In genomic region chr3:182382112-182382857, GRCh38 we compare ENCODE assay signal across 30 cellular contexts.
"Had no signal": no experiment of that assay in that cellular context is flagged by ENCODE, and none has a peak within 500 bp of the region (broad histone marks: within the 10 kb centered on the region; RNA-seq: fewer than 3 reads in every experiment).

No MANE protein-coding gene starts in this region.

- H3K27ac Mint-ChIP-seq: activated B cell treated with CpG ODN at 0.5 μM for 24 hours; activated CD4-positive, alpha-beta T cell treated with anti-CD3 and anti-CD28 coated beads, Interleukin-2, amount 10 ng/mL, durations not matched to agents 24 days and 14 days; activated CD8-positive, alpha-beta memory T cell treated with anti-CD3 and anti-CD28 coated beads, Interleukin-2, amount 10 ng/mL, durations not matched to agents 7 days and 5 days; activated naive CD4-positive, alpha-beta T cell treated with anti-CD3 and anti-CD28 coated beads, Interleukin-2, amount 50 U/mL, for 72 hours; activated naive CD8-positive, alpha-beta T cell treated with anti-CD3 and anti-CD28 coated beads, Interleukin-2, amount 50 U/mL, for 24 hours; activated T-cell treated with anti-CD3 and anti-CD28 coated beads, Interleukin-2, amount 50 U/mL, for 24 hours; activated T-helper 1 cell treated with anti-CD3 and anti-CD28 coated beads, Interleukin-12 subunit alpha, Interleukin-12 subunit beta, Interleukin-2, Interleukin-4 antibody, amounts not matched to agents 30 ng/mL and 10 ng/mL and 1 ng/mL, durations not matched to agents 14 hours and 24 hours and 36 hours; T-helper 17 cell had no signal

- H3K4me3 ChIP-seq: ascending aorta, body of pancreas, coronary artery, K562, Peyer's patch had no signal

- H3K9me3 ChIP-seq: ascending aorta, body of pancreas, Peyer's patch had no signal

- H3K27me3 ChIP-seq: ascending aorta, body of pancreas, Peyer's patch had no signal

- H3K4me1 ChIP-seq: ascending aorta, body of pancreas, Peyer's patch had no signal

- H3K27ac ChIP-seq: ascending aorta, body of pancreas, coronary artery, Peyer's patch had no signal

- DNase-seq: activated B cell treated with CpG ODN at 0.5 μM for 24 hours; activated CD4-positive, alpha-beta T cell treated with anti-CD3 and anti-CD28 coated beads for 1 hour; activated CD4-positive, alpha-beta T cell treated with anti-CD3 and anti-CD28 coated beads, Interleukin-2, amount 10 ng/mL, durations not matched to agents 24 days and 14 days; activated CD4-positive, alpha-beta T cell treated with anti-CD3 and anti-CD28 coated beads, Interleukin-2, amount 50 U/mL, for 48 hours; activated CD8-positive, alpha-beta memory T cell treated with anti-CD3 and anti-CD28 coated beads, Interleukin-2, amount 10 ng/mL, durations not matched to agents 7 days and 5 days; activated effector memory CD4-positive, alpha-beta T cell treated with Interleukin-2 at 50 U/mL for 16 hours; activated naive CD4-positive, alpha-beta T cell; activated naive CD8-positive, alpha-beta T cell treated with anti-CD3 and anti-CD28 coated beads, Interleukin-2, amount 50 U/mL, for 24 hours; activated T-cell treated with anti-CD3 and anti-CD28 coated beads, Interleukin-2, amount 50 U/mL, for 24 hours; amniotic stem cell; body of pancreas; central memory CD4-positive, alpha-beta T cell; NCI-H1092 treated with DMSO at 0.1 percent for 48 hours; NCI-H1417 treated with DMSO at 0.1 percent for 48 hours; NCI-H187; NCI-H2081; NCI-H2171; NCI-H2227 treated with DMSO at 0.1 percent for 48 hours; NCI-H446 treated with DMSO at 0.1 percent for 48 hours; NCI-H526; NCI-H82; Peyer's patch; SHP77; T-helper 17 cell; T-helper 9 cell had no signal

- H3K9me3 Mint-ChIP-seq: activated B cell treated with CpG ODN at 0.5 μM for 24 hours; activated CD4-positive, alpha-beta T cell treated with anti-CD3 and anti-CD28 coated beads, Interleukin-2, amount 10 ng/mL, durations not matched to agents 24 days and 14 days; activated naive CD4-positive, alpha-beta T cell treated with anti-CD3 and anti-CD28 coated beads, Interleukin-2, amount 50 U/mL, for 72 hours; activated naive CD8-positive, alpha-beta T cell treated with anti-CD3 and anti-CD28 coated beads, Interleukin-2, amount 50 U/mL, for 24 hours; activated T-cell treated with anti-CD3 and anti-CD28 coated beads, Interleukin-2, amount 50 U/mL, for 24 hours; activated T-helper 1 cell treated with anti-CD3 and anti-CD28 coated beads, Interleukin-12 subunit alpha, Interleukin-12 subunit beta, Interleukin-2, Interleukin-4 antibody, amounts not matched to agents 30 ng/mL and 10 ng/mL and 1 ng/mL, durations not matched to agents 14 hours and 24 hours and 36 hours had no signal

- H3K27me3 Mint-ChIP-seq: activated B cell treated with CpG ODN at 0.5 μM for 24 hours; activated CD4-positive, alpha-beta T cell treated with anti-CD3 and anti-CD28 coated beads, Interleukin-2, amount 10 ng/mL, durations not matched to agents 24 days and 14 days; activated CD8-positive, alpha-beta memory T cell treated with anti-CD3 and anti-CD28 coated beads, Interleukin-2, amount 10 ng/mL, durations not matched to agents 7 days and 5 days; activated naive CD8-positive, alpha-beta T cell treated with anti-CD3 and anti-CD28 coated beads, Interleukin-2, amount 50 U/mL, for 24 hours; activated T-cell treated with anti-CD3 and anti-CD28 coated beads, Interleukin-2, amount 50 U/mL, for 24 hours had no signal

- H3K36me3 ChIP-seq: ascending aorta, Peyer's patch had no signal

- ATAC-seq: activated CD8-positive, alpha-beta memory T cell treated with anti-CD3 and anti-CD28 coated beads, Interleukin-2, amount 10 ng/mL, durations not matched to agents 7 days and 5 days; activated naive CD4-positive, alpha-beta T cell treated with anti-CD3 and anti-CD28 coated beads, Interleukin-2, amount 50 U/mL, for 72 hours; activated naive CD8-positive, alpha-beta T cell treated with anti-CD3 and anti-CD28 coated beads, Interleukin-2, amount 50 U/mL, for 24 hours; body of pancreas; K562; T-helper 17 cell had no signal

- H3K36me3 Mint-ChIP-seq: activated CD8-positive, alpha-beta memory T cell treated with anti-CD3 and anti-CD28 coated beads, Interleukin-2, amount 10 ng/mL, durations not matched to agents 7 days and 5 days; activated naive CD4-positive, alpha-beta T cell treated with anti-CD3 and anti-CD28 coated beads, Interleukin-2, amount 50 U/mL, for 72 hours had no signal

- H3K4me3 Mint-ChIP-seq: activated B cell treated with CpG ODN at 0.5 μM for 24 hours; activated CD4-positive, alpha-beta T cell treated with anti-CD3 and anti-CD28 coated beads, Interleukin-2, amount 10 ng/mL, durations not matched to agents 24 days and 14 days; activated CD8-positive, alpha-beta memory T cell treated with anti-CD3 and anti-CD28 coated beads, Interleukin-2, amount 10 ng/mL, durations not matched to agents 7 days and 5 days; activated naive CD8-positive, alpha-beta T cell treated with anti-CD3 and anti-CD28 coated beads, Interleukin-2, amount 50 U/mL, for 24 hours; activated T-cell treated with anti-CD3 and anti-CD28 coated beads, Interleukin-2, amount 50 U/mL, for 24 hours; activated T-helper 1 cell treated with anti-CD3 and anti-CD28 coated beads, Interleukin-12 subunit alpha, Interleukin-12 subunit beta, Interleukin-2, Interleukin-4 antibody, amounts not matched to agents 30 ng/mL and 10 ng/mL and 1 ng/mL, durations not matched to agents 14 hours and 24 hours and 36 hours; T-helper 17 cell had no signal

- H3K4me1 Mint-ChIP-seq: activated B cell treated with CpG ODN at 0.5 μM for 24 hours; activated CD4-positive, alpha-beta T cell treated with anti-CD3 and anti-CD28 coated beads, Interleukin-2, amount 10 ng/mL, durations not matched to agents 24 days and 14 days; activated CD8-positive, alpha-beta memory T cell treated with anti-CD3 and anti-CD28 coated beads, Interleukin-2, amount 10 ng/mL, durations not matched to agents 7 days and 5 days; activated naive CD8-positive, alpha-beta T cell treated with anti-CD3 and anti-CD28 coated beads, Interleukin-2, amount 50 U/mL, for 24 hours; T-helper 17 cell had no signal
